29 cellular contexts compared by ENCODE assay signal in the genomic region with DNA sequence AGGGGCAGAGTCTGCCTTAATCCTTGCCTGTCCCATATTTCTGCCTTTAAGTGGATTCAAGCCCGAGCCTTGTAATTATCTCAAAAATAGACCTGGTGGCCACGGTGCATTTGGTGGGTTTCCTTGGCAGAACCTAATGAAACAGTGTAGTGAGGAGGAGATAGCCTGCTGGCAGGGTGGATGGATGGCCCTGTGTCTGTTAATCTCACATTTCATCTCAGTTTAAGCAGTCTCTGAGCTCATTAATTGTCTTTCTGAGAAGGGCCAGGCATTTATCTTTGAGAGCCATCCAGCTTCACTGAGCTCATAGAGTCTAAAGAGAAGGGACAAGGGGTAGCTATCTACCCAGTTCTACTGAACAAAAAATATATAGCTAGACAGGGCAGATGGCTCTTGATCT.
"Had no signal": no experiment of that assay in that cellular context is flagged by ENCODE, and none has a peak within 500 bp of the region (broad histone marks: within the 10 kb centered on the region; RNA-seq: fewer than 3 reads in every experiment).

No MANE protein-coding gene starts in this region.

- H3K27me3 ChIP-seq: adrenal gland, body of pancreas, breast epithelium had no signal

- H3K9me3 ChIP-seq: adrenal gland, body of pancreas, breast epithelium had no signal

- H3K4me3 ChIP-seq: adrenal gland, body of pancreas, breast epithelium had no signal

- DNase-seq: activated B cell treated with CpG ODN at 0.5 μM for 24 hours; activated CD4-positive, alpha-beta memory T cell treated with anti-CD3 and anti-CD28 coated beads for 36 hours; activated CD4-positive, alpha-beta T cell treated with anti-CD3 and anti-CD28 coated beads for 4 hours; activated CD4-positive, alpha-beta T cell treated with anti-CD3 and anti-CD28 coated beads, Interleukin-2, amount 50 U/mL, for 1 hour; activated CD4-positive, CD25-positive, alpha-beta regulatory T cell treated with anti-CD3 and anti-CD28 coated beads, Interleukin-2, amount 50 U/mL, for 72 hours; activated CD8-positive, alpha-beta memory T cell treated with anti-CD3 and anti-CD28 coated beads, Interleukin-2, amount 50 U/mL, for 4 hours; activated gamma-delta T cell treated with Interleukin-2 at 50 U/mL for 16 hours; activated naive CD4-positive, alpha-beta T cell treated with anti-CD3 and anti-CD28 coated beads for 36 hours; activated T-cell treated with anti-CD3 and anti-CD28 coated beads for 4 hours; activated T-cell treated with anti-CD3 and anti-CD28 coated beads, Interleukin-2, amount 50 U/mL, for 4 hours; adrenal gland; body of pancreas; cerebellar nuclear complex; Kasumi-1; KG1; MM.1S; MV-4-11; NCI-H1092; NCI-H1436 treated with DMSO at 0.1 percent for 48 hours; NCI-H1694 treated with DMSO at 0.1 percent for 48 hours; NCI-H2029; NCI-H446; NCI-H510A treated with DMSO at 0.1 percent for 48 hours; NCI-H526 treated with DMSO at 0.1 percent for 48 hours; NCI-H774; PC-3; SIG-M5 had no signal

- H3K4me1 ChIP-seq: adrenal gland, body of pancreas, breast epithelium had no signal

- H3K27ac ChIP-seq: adrenal gland, body of pancreas, breast epithelium, RWPE1 had no signal

- H3K36me3 ChIP-seq: adrenal gland, breast epithelium had no signal
